In genomic region chr11:75502138-75502537, GRCh38 we compare ENCODE assay signal across 21 cellular contexts. TPM values are rescaled to one million over a fixed set of nuclear protein-coding genes. Genes with fewer than 3 reads are reported as not detected.
DNase-seq lines count a peak whose midpoint lies in the region; ATAC-seq and TF ChIP-seq lines count a peak whose summit lies in the region.
"Had no signal": no experiment of that assay in that cellular context is flagged by ENCODE, and none has a peak within 500 bp of the region (broad histone marks: within the 10 kb centered on the region; RNA-seq: fewer than 3 reads in every experiment).

No MANE protein-coding gene starts in this region.

- H3K4me3 Mint-ChIP-seq in activated T-cell treated with anti-CD3 and anti-CD28 coated beads, Interleukin-2, amount 50 U/mL, for 72 hours, result no peak overlapping the region
- no peak overlapping the region for H3K4me3 Mint-ChIP-seq in activated T-cell treated with anti-CD3 and anti-CD28 coated beads, Interleukin-2, amount 50 U/mL, for 4 hours
- H3K4me3 Mint-ChIP-seq in activated T-helper 17 cell treated with anti-CD3 and anti-CD28 coated beads, Interleukin-2, amount 50 U/mL, for 72 hours, result no peak overlapping the region
- H3K4me3 Mint-ChIP-seq in Calu3 (ENCODE audit: low read depth, unreplicated experiment), result no peak overlapping the region
- H3K4me3 Mint-ChIP-seq: B cell; CD4-positive, CD25-positive, alpha-beta regulatory T cell had no signal

- TF ChIP-seq CTCF in HEK293 (tag by site-specific recombination; IDR thresholded peaks at IDR 0.05) (no peak), Calu3 (IDR thresholded peaks at IDR 0.05; ENCODE audit: unreplicated experiment) (no peak)

- no peak overlapping the region for H3K27ac ChIP-seq in HEK293 (ENCODE audit: extremely low read depth, low read depth, low read length)

- no peak overlapping the region for H3K4me3 ChIP-seq in HEK293 (ENCODE audit: low read depth, low read length)
- H3K4me3 ChIP-seq: K562 had no signal

- no peaks in the 10 kb centered on the region for H3K27me3 Mint-ChIP-seq in activated T-cell treated with anti-CD3 and anti-CD28 coated beads, Interleukin-2, amount 50 U/mL, for 72 hours (ENCODE audit: low read depth)
- H3K27me3 Mint-ChIP-seq in activated T-cell treated with anti-CD3 and anti-CD28 coated beads, Interleukin-2, amount 50 U/mL, for 4 hours (ENCODE audit: low read depth), result no peaks in the 10 kb centered on the region
- H3K27me3 Mint-ChIP-seq in activated T-helper 17 cell treated with anti-CD3 and anti-CD28 coated beads, Interleukin-2, amount 50 U/mL, for 72 hours, result no peaks in the 10 kb centered on the region
- peaks cover 32% of the 10 kb centered on the region for H3K27me3 Mint-ChIP-seq in Calu3 (ENCODE audit: unreplicated experiment)
- H3K27me3 Mint-ChIP-seq: B cell; CD4-positive, CD25-positive, alpha-beta regulatory T cell had no signal

- no peaks in the 10 kb centered on the region for H3K36me3 Mint-ChIP-seq in activated T-cell treated with anti-CD3 and anti-CD28 coated beads, Interleukin-2, amount 50 U/mL, for 72 hours (ENCODE audit: insufficient read depth in 2 of 2)
- no peaks in the 10 kb centered on the region for H3K36me3 Mint-ChIP-seq in activated T-cell treated with anti-CD3 and anti-CD28 coated beads, Interleukin-2, amount 50 U/mL, for 4 hours (ENCODE audit: insufficient read depth)
- no peaks in the 10 kb centered on the region for H3K36me3 Mint-ChIP-seq in activated T-helper 17 cell treated with anti-CD3 and anti-CD28 coated beads, Interleukin-2, amount 50 U/mL, for 72 hours (ENCODE audit: low read depth)
- no peaks in the 10 kb centered on the region for H3K36me3 Mint-ChIP-seq in Calu3 (ENCODE audit: insufficient read depth, unreplicated experiment)

- CTCF ChIA-PET in HEK293 (lab: Yijun Ruan, JAX), result no interaction called here
- CTCF ChIA-PET in Calu3 (lab: Charles Lee), result no interaction called here

- no peaks in the 10 kb centered on the region for H3K36me3 ChIP-seq in HEK293 (ENCODE audit: control insufficient read depth in 2 of 2, insufficient read depth in 1 of 2, low read length in 2 of 2)

- intact Hi-C loops in Calu3 (cut with micrococcal nuclease; ENCODE audit: unreplicated experiment), result no loop called here

- no peak for ATAC-seq in activated T-cell treated with anti-CD3 and anti-CD28 coated beads, Interleukin-2, amount 50 U/mL, for 72 hours (replicated peaks in 1 of 2)
- no peak for ATAC-seq in activated T-cell treated with anti-CD3 and anti-CD28 coated beads, Interleukin-2, amount 50 U/mL, for 4 hours
- no peak for ATAC-seq in activated T-helper 17 cell treated with anti-CD3 and anti-CD28 coated beads, Interleukin-2, amount 50 U/mL, for 72 hours (replicated peaks)
- ATAC-seq: K562, Panc1 had no signal

- BruUV-seq in Calu3 (replicated peaks; lab: Mats Ljungman, UMichigan), result no TSS peak

- no peaks in the 10 kb centered on the region for H3K4me1 ChIP-seq in HEK293 (ENCODE audit: control insufficient read depth, insufficient read depth, low read length)

- POLR2A ChIA-PET in HEK293 (lab: Yijun Ruan, JAX), result no interaction called here

- no peaks in the 10 kb centered on the region for H3K9me3 Mint-ChIP-seq in activated T-cell treated with anti-CD3 and anti-CD28 coated beads, Interleukin-2, amount 50 U/mL, for 72 hours
- no peaks in the 10 kb centered on the region for H3K9me3 Mint-ChIP-seq in activated T-cell treated with anti-CD3 and anti-CD28 coated beads, Interleukin-2, amount 50 U/mL, for 4 hours
- no peaks in the 10 kb centered on the region for H3K9me3 Mint-ChIP-seq in activated T-helper 17 cell treated with anti-CD3 and anti-CD28 coated beads, Interleukin-2, amount 50 U/mL, for 72 hours
- no peaks in the 10 kb centered on the region for H3K9me3 Mint-ChIP-seq in Calu3 (ENCODE audit: low read depth, unreplicated experiment)
- H3K9me3 Mint-ChIP-seq: CD4-positive, CD25-positive, alpha-beta regulatory T cell had no signal

- peak overlapping the region; percentile 40 for H3K27ac Mint-ChIP-seq in activated T-cell treated with anti-CD3 and anti-CD28 coated beads, Interleukin-2, amount 50 U/mL, for 72 hours
- H3K27ac Mint-ChIP-seq in activated T-helper 17 cell treated with anti-CD3 and anti-CD28 coated beads, Interleukin-2, amount 50 U/mL, for 72 hours, result peak overlapping the region; percentile 28
- H3K27ac Mint-ChIP-seq in Calu3 (ENCODE audit: unreplicated experiment), result no peak overlapping the region

- DNase-seq in activated T-cell treated with anti-CD3 and anti-CD28 coated beads, Interleukin-2, amount 50 U/mL, for 72 hours, result no peak
- DNase-seq in activated T-cell treated with anti-CD3 and anti-CD28 coated beads, Interleukin-2, amount 50 U/mL, for 4 hours, result no peak
- no peak for DNase-seq in central memory CD4-positive, alpha-beta T cell
- DNase-seq in Calu3 (no peak), amygdala (lab: John Stamatoyannopoulos, UW) (no peak)
- DNase-seq: CD4-positive, CD25-positive, alpha-beta regulatory T cell; DMS153; EL; GF-D8; NCI-H1092 treated with DMSO at 0.1 percent for 48 hours; NCI-H1436 treated with DMSO at 0.1 percent for 48 hours; NCI-H1930; NCI-H2227 treated with DMSO at 0.1 percent for 48 hours; NCI-H510A; NCI-H82; T-helper 1 cell had no signal

- H3K9me3 ChIP-seq in HEK293 (ENCODE audit: control insufficient read depth, insufficient read depth, low read depth, low read length), result no peaks in the 10 kb centered on the region

- H3K4me1 Mint-ChIP-seq in activated T-cell treated with anti-CD3 and anti-CD28 coated beads, Interleukin-2, amount 50 U/mL, for 72 hours (ENCODE audit: low read depth), result peaks cover 6% of the 10 kb centered on the region
- H3K4me1 Mint-ChIP-seq in activated T-cell treated with anti-CD3 and anti-CD28 coated beads, Interleukin-2, amount 50 U/mL, for 4 hours (ENCODE audit: low read depth), result peaks cover 8% of the 10 kb centered on the region
- peaks cover 25% of the 10 kb centered on the region for H3K4me1 Mint-ChIP-seq in activated T-helper 17 cell treated with anti-CD3 and anti-CD28 coated beads, Interleukin-2, amount 50 U/mL, for 72 hours
- H3K4me1 Mint-ChIP-seq in Calu3 (ENCODE audit: low read depth, unreplicated experiment), result no peaks in the 10 kb centered on the region

TF ChIP-seq in HEK293, 187 proteins besides CTCF, POLR2A, EP300 and RAD21:
- TF ChIP-seq ZNF335 (tag by site-specific recombination; conservative IDR thresholded peaks at IDR 0.05) (no peak), SETDB1 (IDR thresholded peaks at IDR 0.05; ENCODE audit: insufficient read length, low read length) (no peak), ZFP3 (tag by site-specific recombination; IDR thresholded peaks at IDR 0.05; ENCODE audit: low read depth) (peak; percentile 83)

RNA-seq across cellular contexts. Expression of gene GDPD5, which starts 23.6 kb away (rescaled TPM):
- total RNA-seq in activated T-cell treated with anti-CD3 and anti-CD28 coated beads, Interleukin-2, amount 50 U/mL, for 72 hours, result 10 to 100 TPM; 16.9 to 29.5 TPM
- total RNA-seq in activated T-cell treated with anti-CD3 and anti-CD28 coated beads, Interleukin-2, amount 50 U/mL, for 4 hours, result 10 to 100 TPM in 1 of 3 donors, 1 to 10 TPM in 2; 5.4 to 10.9 (median 9.8) TPM
- total RNA-seq in activated T-helper 17 cell treated with anti-CD3 and anti-CD28 coated beads, Interleukin-2, amount 50 U/mL, for 72 hours, result 10 to 100 TPM; 26.8 to 54.2 TPM
- 7.0 and 7.4 TPM in 2 replicates for total RNA-seq in Calu3 (2022)

RNA-seq across cellular contexts. Expression of gene SERPINH1, which starts 59.9 kb away (rescaled TPM):
- 10 to 100 TPM; 17.3 to 20.4 TPM for total RNA-seq in activated T-cell treated with anti-CD3 and anti-CD28 coated beads, Interleukin-2, amount 50 U/mL, for 72 hours
- total RNA-seq in activated T-cell treated with anti-CD3 and anti-CD28 coated beads, Interleukin-2, amount 50 U/mL, for 4 hours, result 10 to 100 TPM; 17.6 to 19.8 (median 17.8) TPM
- total RNA-seq in activated T-helper 17 cell treated with anti-CD3 and anti-CD28 coated beads, Interleukin-2, amount 50 U/mL, for 72 hours, result 10 to 100 TPM in 1 of 2 donors, 1 to 10 TPM in 1; 8.8 to 10.2 TPM
- 58.8 and 80.0 TPM in 2 replicates for total RNA-seq in Calu3 (2022)
